Comparison of ENCODE assay signal across 1 cellular context in genomic region chr19:35623327-35624010, GRCh38.
TF ChIP-seq lines count a peak whose summit lies in the region.

No MANE protein-coding gene starts in this region.

TF ChIP-seq in A549, 52 proteins besides CTCF, POLR2A, EP300 and RAD21 (continued from another document):
- TF ChIP-seq, protein P1, sequence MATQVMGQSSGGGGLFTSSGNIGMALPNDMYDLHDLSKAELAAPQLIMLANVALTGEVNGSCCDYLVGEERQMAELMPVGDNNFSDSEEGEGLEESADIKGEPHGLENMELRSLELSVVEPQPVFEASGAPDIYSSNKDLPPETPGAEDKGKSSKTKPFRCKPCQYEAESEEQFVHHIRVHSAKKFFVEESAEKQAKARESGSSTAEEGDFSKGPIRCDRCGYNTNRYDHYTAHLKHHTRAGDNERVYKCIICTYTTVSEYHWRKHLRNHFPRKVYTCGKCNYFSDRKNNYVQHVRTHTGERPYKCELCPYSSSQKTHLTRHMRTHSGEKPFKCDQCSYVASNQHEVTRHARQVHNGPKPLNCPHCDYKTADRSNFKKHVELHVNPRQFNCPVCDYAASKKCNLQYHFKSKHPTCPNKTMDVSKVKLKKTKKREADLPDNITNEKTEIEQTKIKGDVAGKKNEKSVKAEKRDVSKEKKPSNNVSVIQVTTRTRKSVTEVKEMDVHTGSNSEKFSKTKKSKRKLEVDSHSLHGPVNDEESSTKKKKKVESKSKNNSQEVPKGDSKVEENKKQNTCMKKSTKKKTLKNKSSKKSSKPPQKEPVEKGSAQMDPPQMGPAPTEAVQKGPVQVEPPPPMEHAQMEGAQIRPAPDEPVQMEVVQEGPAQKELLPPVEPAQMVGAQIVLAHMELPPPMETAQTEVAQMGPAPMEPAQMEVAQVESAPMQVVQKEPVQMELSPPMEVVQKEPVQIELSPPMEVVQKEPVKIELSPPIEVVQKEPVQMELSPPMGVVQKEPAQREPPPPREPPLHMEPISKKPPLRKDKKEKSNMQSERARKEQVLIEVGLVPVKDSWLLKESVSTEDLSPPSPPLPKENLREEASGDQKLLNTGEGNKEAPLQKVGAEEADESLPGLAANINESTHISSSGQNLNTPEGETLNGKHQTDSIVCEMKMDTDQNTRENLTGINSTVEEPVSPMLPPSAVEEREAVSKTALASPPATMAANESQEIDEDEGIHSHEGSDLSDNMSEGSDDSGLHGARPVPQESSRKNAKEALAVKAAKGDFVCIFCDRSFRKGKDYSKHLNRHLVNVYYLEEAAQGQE (IDR thresholded peaks at IDR 0.05) = no peak
- TF ChIP-seq SREBF2 (IDR thresholded peaks at IDR 0.05) = no peak
- TF ChIP-seq, protein P2, sequence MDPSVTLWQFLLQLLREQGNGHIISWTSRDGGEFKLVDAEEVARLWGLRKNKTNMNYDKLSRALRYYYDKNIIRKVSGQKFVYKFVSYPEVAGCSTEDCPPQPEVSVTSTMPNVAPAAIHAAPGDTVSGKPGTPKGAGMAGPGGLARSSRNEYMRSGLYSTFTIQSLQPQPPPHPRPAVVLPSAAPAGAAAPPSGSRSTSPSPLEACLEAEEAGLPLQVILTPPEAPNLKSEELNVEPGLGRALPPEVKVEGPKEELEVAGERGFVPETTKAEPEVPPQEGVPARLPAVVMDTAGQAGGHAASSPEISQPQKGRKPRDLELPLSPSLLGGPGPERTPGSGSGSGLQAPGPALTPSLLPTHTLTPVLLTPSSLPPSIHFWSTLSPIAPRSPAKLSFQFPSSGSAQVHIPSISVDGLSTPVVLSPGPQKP (IDR thresholded peaks at IDR 0.05; ENCODE audit: low read depth, low read length) = no peak
- no peak for TF ChIP-seq USF2 (IDR thresholded peaks at IDR 0.05)
- TF ChIP-seq BHLHE40 (IDR thresholded peaks at IDR 0.05; ENCODE audit: low read depth, low read length) = no peak
- no peak for TF ChIP-seq CBX8 (IDR thresholded peaks at IDR 0.05)
- TF ChIP-seq RARB (CRISPR knock-in tag; IDR thresholded peaks at IDR 0.05) = no peak
- TF ChIP-seq HOXB13 (CRISPR knock-in tag; IDR thresholded peaks at IDR 0.05; ENCODE audit: low read depth) = no peak
- TF ChIP-seq ZSCAN20 (CRISPR knock-in tag; IDR thresholded peaks at IDR 0.05) = no peak
- no peak for TF ChIP-seq HMGXB4 (CRISPR knock-in tag; IDR thresholded peaks at IDR 0.05; ENCODE audit: borderline replicate concordance)
- TF ChIP-seq PBX3 (IDR thresholded peaks at IDR 0.05) = no peak
- no peak for TF ChIP-seq NPAS2 (CRISPR knock-in tag; IDR thresholded peaks at IDR 0.05; ENCODE audit: borderline replicate concordance)
- TF ChIP-seq CEBPB (IDR thresholded peaks at IDR 0.05) = no peak
- TF ChIP-seq EHF (CRISPR knock-in tag; IDR thresholded peaks at IDR 0.05) = no peak
- no peak for TF ChIP-seq TP53 (CRISPR knock-in tag; IDR thresholded peaks at IDR 0.05)
- no peak for TF ChIP-seq NFE2L2 (conservative IDR thresholded peaks at IDR 0.05; ENCODE audit: low read length)
- TF ChIP-seq FOSL2 (IDR thresholded peaks at IDR 0.05) = no peak
- no peak for TF ChIP-seq FOSL2 (CRISPR knock-in tag; IDR thresholded peaks at IDR 0.05)
- no peak for TF ChIP-seq RNF2 (IDR thresholded peaks at IDR 0.05; ENCODE audit: borderline replicate concordance, low read depth)
TF ChIP-seq in A549: peak in this region for 0.
